Comparison of ENCODE assay signal across 8 cellular contexts in genomic region chr1:36400825-36401601, GRCh38. TPM values are rescaled to one million over a fixed set of nuclear protein-coding genes. Genes with fewer than 3 reads are reported as not detected.
DNase-seq lines count a peak whose midpoint lies in the region; ATAC-seq and TF ChIP-seq lines count a peak whose summit lies in the region.

No MANE protein-coding gene starts in this region.

- no peak overlapping the region for H3K27ac Mint-ChIP-seq in activated CD4-positive, alpha-beta T cell treated with anti-CD3 and anti-CD28 coated beads for 36 hours
- peak overlapping the region; percentile 13 for H3K27ac Mint-ChIP-seq in activated naive CD8-positive, alpha-beta T cell treated with anti-CD3 and anti-CD28 coated beads, Interleukin-2, amount 10 ng/mL, durations not matched to agents 7 days and 5 days

- no peaks in the 10 kb centered on the region for H3K27me3 Mint-ChIP-seq in activated CD4-positive, alpha-beta T cell treated with anti-CD3 and anti-CD28 coated beads for 36 hours
- H3K27me3 Mint-ChIP-seq in activated naive CD8-positive, alpha-beta T cell treated with anti-CD3 and anti-CD28 coated beads, Interleukin-2, amount 10 ng/mL, durations not matched to agents 7 days and 5 days, result peaks cover under 1% of the 10 kb centered on the region

- no peaks in the 10 kb centered on the region for H3K36me3 ChIP-seq in spleen

- WGBS in spleen, 5 donors, result 37 to 45% (median 38%) methylated on average over 14 to 22 of the region's 22 CpGs

- H3K27me3 ChIP-seq in spleen (replicated peaks in 1 of 7), result no peaks in the 10 kb centered on the region

- DNase-seq in activated CD4-positive, alpha-beta T cell treated with anti-CD3 and anti-CD28 coated beads for 36 hours, result peak; percentile 78
- no peak for DNase-seq in activated CD4-positive, alpha-beta T cell treated with anti-CD3 and anti-CD28 coated beads for 4 hours
- peak; percentile 95 for DNase-seq in NOMO-1 treated with DMSO at 0.1 percent for 48 hours (lab: John Stamatoyannopoulos, UW; ENCODE audit: unreplicated experiment)
- DNase-seq in activated naive CD8-positive, alpha-beta T cell treated with anti-CD3 and anti-CD28 coated beads, Interleukin-2, amount 10 ng/mL, durations not matched to agents 7 days and 5 days, result no peak
- DNase-seq in iPS DF 19.7 (ENCODE audit: low read depth, low spot score), result peak; percentile 88
- peak; percentile 94 for DNase-seq in spleen
- no peak for DNase-seq in mesenteric fat pad (ENCODE audit: low spot score)
- no peak for DNase-seq in SW 1271 (lab: John Stamatoyannopoulos, UW)

- H3K4me3 Mint-ChIP-seq in activated CD4-positive, alpha-beta T cell treated with anti-CD3 and anti-CD28 coated beads for 36 hours, result peak overlapping the region; percentile 23
- H3K4me3 Mint-ChIP-seq in activated naive CD8-positive, alpha-beta T cell treated with anti-CD3 and anti-CD28 coated beads, Interleukin-2, amount 10 ng/mL, durations not matched to agents 7 days and 5 days, result no peak overlapping the region

- POLR2A ChIA-PET in activated CD4-positive, alpha-beta T cell treated with anti-CD3 and anti-CD28 coated beads for 36 hours (lab: Charles Lee), result interaction anchor here (1.0 to 1.1 kb wide), 2 partner anchors 15 to 16 kb away, joined by 3 to 4 read pairs; no protein-coding TSS in a partner anchor
- POLR2A ChIA-PET in activated naive CD8-positive, alpha-beta T cell treated with anti-CD3 and anti-CD28 coated beads, Interleukin-2, amount 10 ng/mL, durations not matched to agents 7 days and 5 days (lab: Charles Lee), result interaction anchor here (1.4 to 7.2 kb wide), 3 partner anchors 11 to 252 kb away, joined by 5 to 105 read pairs (median 9); partner anchors contain the start of genes STK40 and TRAPPC3

- peak; percentile 36 for ATAC-seq in activated CD4-positive, alpha-beta T cell treated with anti-CD3 and anti-CD28 coated beads for 36 hours
- peak; percentile 23 for ATAC-seq in activated naive CD8-positive, alpha-beta T cell treated with anti-CD3 and anti-CD28 coated beads, Interleukin-2, amount 10 ng/mL, durations not matched to agents 7 days and 5 days (ENCODE audit: low read depth)

- intact Hi-C loops in activated CD4-positive, alpha-beta T cell treated with anti-CD3 and anti-CD28 coated beads for 36 hours (cut with DNase I, micrococcal nuclease), result no loop called here
- intact Hi-C loops in spleen (cut with DNase I; ENCODE audit: low total_unique reads), result no loop called here

- CTCF ChIA-PET in activated CD4-positive, alpha-beta T cell treated with anti-CD3 and anti-CD28 coated beads for 36 hours (lab: Charles Lee), result interaction anchor here (0.8 to 1.5 kb wide), 5 partner anchors 9 to 251 kb away, joined by 3 to 5 read pairs (median 3); partner anchors contain the start of gene TRAPPC3

- no peaks in the 10 kb centered on the region for H3K9me3 Mint-ChIP-seq in activated CD4-positive, alpha-beta T cell treated with anti-CD3 and anti-CD28 coated beads for 36 hours (ENCODE audit: low read depth)
- H3K9me3 Mint-ChIP-seq in activated naive CD8-positive, alpha-beta T cell treated with anti-CD3 and anti-CD28 coated beads, Interleukin-2, amount 10 ng/mL, durations not matched to agents 7 days and 5 days, result peaks cover 1% of the 10 kb centered on the region

- no peaks in the 10 kb centered on the region for H3K9me3 ChIP-seq in spleen

- peaks cover 19 to 60% (median 41%) of the 10 kb centered on the region in 6 donors for H3K4me1 ChIP-seq in spleen

- H3K27ac ChIP-seq in spleen, result peak overlapping the region; percentile 74 to 90 (median 83)

- peak overlapping the region; percentile 16 to 65 (median 26) for H3K4me3 ChIP-seq in spleen

- TF ChIP-seq CTCF in spleen (IDR thresholded peaks at IDR 0.05 in 8 of 11, conservative IDR thresholded peaks at IDR 0.05 in 3 of 11), result peak in 4 of 11 experiments; percentile 13 to 36 (median 14)

- TF ChIP-seq POLR2A in spleen (IDR thresholded peaks at IDR 0.05), result peak in 1 of 3 donors; percentile 24

- peaks cover 22% of the 10 kb centered on the region for H3K4me1 Mint-ChIP-seq in activated CD4-positive, alpha-beta T cell treated with anti-CD3 and anti-CD28 coated beads for 36 hours
- peaks cover 17% of the 10 kb centered on the region for H3K4me1 Mint-ChIP-seq in activated naive CD8-positive, alpha-beta T cell treated with anti-CD3 and anti-CD28 coated beads, Interleukin-2, amount 10 ng/mL, durations not matched to agents 7 days and 5 days

- H3K36me3 Mint-ChIP-seq in activated CD4-positive, alpha-beta T cell treated with anti-CD3 and anti-CD28 coated beads for 36 hours (ENCODE audit: low read depth), result peaks cover 4% of the 10 kb centered on the region
- H3K36me3 Mint-ChIP-seq in activated naive CD8-positive, alpha-beta T cell treated with anti-CD3 and anti-CD28 coated beads, Interleukin-2, amount 10 ng/mL, durations not matched to agents 7 days and 5 days, result peaks cover 4% of the 10 kb centered on the region

RNA-seq across cellular contexts. Expression of gene LSM10, which starts 3.3 kb away (rescaled TPM):
- 10 to 100 TPM; 40.6 to 44.0 TPM for total RNA-seq in activated CD4-positive, alpha-beta T cell treated with anti-CD3 and anti-CD28 coated beads for 36 hours
- total RNA-seq in activated naive CD8-positive, alpha-beta T cell treated with anti-CD3 and anti-CD28 coated beads, Interleukin-2, amount 10 ng/mL, durations not matched to agents 7 days and 5 days, result 10 to 100 TPM; 44.1 to 45.1 TPM
- total RNA-seq in spleen (10 to 100 TPM; 42.9 to 62.2 (median 49.0) TPM), mesenteric fat pad (50.1 TPM)
- 10 to 100 TPM; 65.1 to 87.6 (median 86.6) TPM for polyA plus RNA-seq in spleen

RNA-seq across cellular contexts. Expression of gene STK40, which starts 15.3 kb away (rescaled TPM):
- total RNA-seq in activated CD4-positive, alpha-beta T cell treated with anti-CD3 and anti-CD28 coated beads for 36 hours, result 10 to 100 TPM; 38.8 to 51.3 TPM
- total RNA-seq in activated naive CD8-positive, alpha-beta T cell treated with anti-CD3 and anti-CD28 coated beads, Interleukin-2, amount 10 ng/mL, durations not matched to agents 7 days and 5 days, result 10 to 100 TPM; 59.5 to 64.7 TPM
- 10 to 100 TPM; 43.3 to 79.2 (median 55.3) TPM for total RNA-seq in spleen
- 10 to 100 TPM; 13.7 to 37.4 (median 14.8) TPM for polyA plus RNA-seq in spleen
- 84.0 TPM for total RNA-seq in mesenteric fat pad

RNA-seq across cellular contexts. Expression of gene OSCP1, which starts 49.2 kb away (rescaled TPM):
- 1 to 10 TPM; 2.2 to 2.8 TPM for total RNA-seq in activated CD4-positive, alpha-beta T cell treated with anti-CD3 and anti-CD28 coated beads for 36 hours
- 1 to 10 TPM; 1.1 to 1.8 TPM for total RNA-seq in activated naive CD8-positive, alpha-beta T cell treated with anti-CD3 and anti-CD28 coated beads, Interleukin-2, amount 10 ng/mL, durations not matched to agents 7 days and 5 days
- 1 to 10 TPM; 1.1 to 3.3 (median 1.4) TPM for total RNA-seq in spleen
- 1 to 10 TPM in 1 of 3 donors, under 1 TPM in 2; 0.70 to 1.8 (median 0.76) TPM for polyA plus RNA-seq in spleen
- total RNA-seq in mesenteric fat pad, result 7.0 TPM

Comparison
In these comparisons a context has a peak if more than half of its experiments do, and no peak if none do; other contexts are left out.
1. DNase-seq: peak in activated CD4-positive, alpha-beta T cell treated with anti-CD3 and anti-CD28 coated beads for 36 hours (single experiment), NOMO-1 treated with DMSO at 0.1 percent for 48 hours (single experiment), iPS DF 19.7 (single experiment) and spleen (single experiment); none in activated CD4-positive, alpha-beta T cell treated with anti-CD3 and anti-CD28 coated beads for 4 hours (0 of 2), activated naive CD8-positive, alpha-beta T cell treated with anti-CD3 and anti-CD28 coated beads, Interleukin-2, amount 10 ng/mL, durations not matched to agents 7 days and 5 days (single experiment), mesenteric fat pad (single experiment) and SW 1271 (0 of 2).